37 cellular contexts compared by ENCODE assay signal in genomic region chr9:99375481-99375880, GRCh38.
"Had no signal": no experiment of that assay in that cellular context is flagged by ENCODE, and none has a peak within 500 bp of the region (broad histone marks: within the 10 kb centered on the region; RNA-seq: fewer than 3 reads in every experiment).

No MANE protein-coding gene starts in this region.

- DNase-seq: activated CD4-positive, alpha-beta T cell treated with anti-CD3 and anti-CD28 coated beads for 1 hour; activated CD4-positive, alpha-beta T cell treated with anti-CD3 and anti-CD28 coated beads for 48 hours; activated CD4-positive, alpha-beta T cell treated with anti-CD3 and anti-CD28 coated beads, Interleukin-2, amount 50 U/mL, for 4 hours; activated CD4-positive, CD25-positive, alpha-beta regulatory T cell; activated CD8-positive, alpha-beta T cell treated with anti-CD3 and anti-CD28 coated beads for 36 hours; activated effector memory CD4-positive, alpha-beta T cell treated with anti-CD3 and anti-CD28 coated beads, Interleukin-2, amount 50 U/mL, for 16 hours; activated naive CD4-positive, alpha-beta T cell; activated naive CD4-positive, alpha-beta T cell treated with anti-CD3 and anti-CD28 coated beads, Interleukin-2, amount 50 U/mL, for 16 hours; activated naive CD8-positive, alpha-beta T cell treated with anti-CD3 and anti-CD28 coated beads for 36 hours; activated T-cell treated with anti-CD3 and anti-CD28 coated beads, Interleukin-2, amount 50 U/mL, for 1 hour; activated T-cell treated with anti-CD3 and anti-CD28 coated beads, Interleukin-2, amount 50 U/mL, for 72 hours; amygdala; body of pancreas; Karpas-422; KBM-7; NCI-H1048; NCI-H1105 treated with DMSO at 0.1 percent for 48 hours; NCI-H1436; NCI-H1694; NCI-H1930; NCI-H510A; NCI-H526; NCI-H748 treated with DMSO at 0.1 percent for 48 hours; NK-92 treated with Interleukin-12 subunit alpha and Interleukin-12 subunit beta, amount 100 ng/mL, for 24 hours; PC-3; Peyer's patch; RPMI8226; SHP77 treated with DMSO at 0.1 percent for 48 hours; SW 1271; T-helper 1 cell; T-helper 2 cell; T-helper 9 cell; WERI-Rb-1 had no signal

- ATAC-seq: activated CD8-positive, alpha-beta T cell treated with anti-CD3 and anti-CD28 coated beads for 36 hours; activated T-cell treated with anti-CD3 and anti-CD28 coated beads, Interleukin-2, amount 50 U/mL, for 72 hours; activated T-helper 17 cell treated with anti-CD3 and anti-CD28 coated beads, Interleukin-2, amount 50 U/mL, for 72 hours; body of pancreas; PC-3 had no signal

- H3K9me3 ChIP-seq: ascending aorta, body of pancreas, breast epithelium, Peyer's patch, SJSA1 had no signal

- H3K4me3 ChIP-seq: ascending aorta, body of pancreas, breast epithelium, Peyer's patch, SJSA1 had no signal

- H3K27ac ChIP-seq: ascending aorta, body of pancreas, breast epithelium, Peyer's patch, SJSA1, WERI-Rb-1 had no signal

- H3K4me1 ChIP-seq: ascending aorta, body of pancreas, breast epithelium, Peyer's patch had no signal

- H3K36me3 ChIP-seq: ascending aorta, breast epithelium, Peyer's patch, SJSA1, WERI-Rb-1 had no signal

- H3K27me3 ChIP-seq: ascending aorta, body of pancreas, breast epithelium, Peyer's patch, SJSA1 had no signal
